Comparison of ENCODE assay signal across 8 cellular contexts in the genomic region with DNA sequence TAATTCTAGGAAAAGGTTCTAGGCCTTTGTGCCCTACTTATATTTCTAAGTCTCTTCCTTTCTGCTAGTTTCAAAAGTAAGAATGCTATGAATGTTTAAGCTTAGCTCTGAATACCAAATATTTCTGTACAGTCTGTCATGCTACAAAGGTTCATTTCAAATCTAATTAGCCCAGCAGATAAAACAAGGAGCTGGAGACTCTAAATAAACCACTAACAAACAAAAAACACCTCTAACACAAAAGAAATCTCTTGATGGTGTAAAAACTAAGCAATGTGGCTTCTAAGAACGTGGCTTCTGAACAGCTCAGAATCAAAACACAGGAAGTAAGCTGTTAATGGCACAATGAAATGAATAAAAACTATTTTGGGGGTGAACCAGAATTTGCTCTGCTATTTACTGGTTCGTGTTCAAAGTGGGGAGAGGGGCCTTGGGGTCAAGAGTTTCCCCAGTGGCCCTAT.
A peak's percentile ranks its signal among the peaks of the same experiment; 100 is the strongest.
DNase-seq lines count a peak whose midpoint lies in the region; ATAC-seq and TF ChIP-seq lines count a peak whose summit lies in the region.

No MANE protein-coding gene starts in this region.

- TF ChIP-seq POLR2A in thyroid gland (IDR thresholded peaks at IDR 0.05), result no peak

- intact Hi-C loops in activated CD8-positive, alpha-beta T cell treated with anti-CD3 and anti-CD28 coated beads for 36 hours (cut with micrococcal nuclease), result loop anchor here (5.0 to 10.0 kb wide), 3 partner anchors 35 to 295 kb away; no protein-coding TSS in a partner anchor
- intact Hi-C loops in thyroid gland (cut with DNase I), result no loop called here

- H3K27ac Mint-ChIP-seq in activated naive CD4-positive, alpha-beta T cell treated with anti-CD3 and anti-CD28 coated beads, Interleukin-2, amount 10 ng/mL, durations not matched to agents 7 days and 5 days, result peak overlapping the region; percentile 98
- peak overlapping the region; percentile 96 for H3K27ac Mint-ChIP-seq in activated CD8-positive, alpha-beta T cell treated with anti-CD3 and anti-CD28 coated beads for 36 hours

- no peaks in the 10 kb centered on the region for H3K9me3 ChIP-seq in thyroid gland

- H3K27me3 ChIP-seq in thyroid gland, result no peaks in the 10 kb centered on the region

- POLR2A ChIA-PET in activated CD8-positive, alpha-beta T cell treated with anti-CD3 and anti-CD28 coated beads for 36 hours (lab: Charles Lee), result interaction anchor here (0.6 to 2.2 kb wide), 9 partner anchors 12 to 290 kb away, joined by 3 to 14 read pairs (median 4); no protein-coding TSS in a partner anchor

- peak overlapping the region; percentile 71 to 79 (median 74) for H3K27ac ChIP-seq in thyroid gland

- CTCF ChIA-PET in activated naive CD4-positive, alpha-beta T cell treated with anti-CD3 and anti-CD28 coated beads, Interleukin-2, amount 10 ng/mL, durations not matched to agents 7 days and 5 days (lab: Charles Lee), result interaction anchor here (0.7 to 3.1 kb wide), 16 partner anchors 9 to 293 kb away, joined by 3 to 19 read pairs (median 4); no protein-coding TSS in a partner anchor
- CTCF ChIA-PET in activated CD8-positive, alpha-beta T cell treated with anti-CD3 and anti-CD28 coated beads for 36 hours (lab: Charles Lee), result interaction anchor here (0.8 to 2.4 kb wide), 15 partner anchors 9 to 164 kb away, joined by 3 to 38 read pairs (median 5); no protein-coding TSS in a partner anchor

- peaks cover 2% of the 10 kb centered on the region for H3K36me3 Mint-ChIP-seq in activated naive CD4-positive, alpha-beta T cell treated with anti-CD3 and anti-CD28 coated beads, Interleukin-2, amount 10 ng/mL, durations not matched to agents 7 days and 5 days
- H3K36me3 Mint-ChIP-seq in activated CD8-positive, alpha-beta T cell treated with anti-CD3 and anti-CD28 coated beads for 36 hours (ENCODE audit: low read depth), result no peaks in the 10 kb centered on the region

- TF ChIP-seq CTCF in activated CD8-positive, alpha-beta T cell treated with anti-CD3 and anti-CD28 coated beads for 36 hours (IDR thresholded peaks at IDR 0.05), result no peak
- no peak for TF ChIP-seq CTCF in thyroid gland (IDR thresholded peaks at IDR 0.05)

- ATAC-seq in activated CD8-positive, alpha-beta T cell treated with anti-CD3 and anti-CD28 coated beads for 36 hours, result no peak

- H3K27me3 Mint-ChIP-seq in activated naive CD4-positive, alpha-beta T cell treated with anti-CD3 and anti-CD28 coated beads, Interleukin-2, amount 10 ng/mL, durations not matched to agents 7 days and 5 days, result peaks cover 9% of the 10 kb centered on the region
- H3K27me3 Mint-ChIP-seq in activated CD8-positive, alpha-beta T cell treated with anti-CD3 and anti-CD28 coated beads for 36 hours, result no peaks in the 10 kb centered on the region

- H3K4me3 Mint-ChIP-seq in activated naive CD4-positive, alpha-beta T cell treated with anti-CD3 and anti-CD28 coated beads, Interleukin-2, amount 10 ng/mL, durations not matched to agents 7 days and 5 days, result peak overlapping the region; percentile 76
- peak overlapping the region; percentile 73 for H3K4me3 Mint-ChIP-seq in activated CD8-positive, alpha-beta T cell treated with anti-CD3 and anti-CD28 coated beads for 36 hours

- H3K36me3 ChIP-seq in thyroid gland, result no peaks in the 10 kb centered on the region

- H3K4me1 Mint-ChIP-seq in activated naive CD4-positive, alpha-beta T cell treated with anti-CD3 and anti-CD28 coated beads, Interleukin-2, amount 10 ng/mL, durations not matched to agents 7 days and 5 days, result peaks cover 69% of the 10 kb centered on the region
- H3K4me1 Mint-ChIP-seq in activated CD8-positive, alpha-beta T cell treated with anti-CD3 and anti-CD28 coated beads for 36 hours (ENCODE audit: low read depth), result peaks cover 56% of the 10 kb centered on the region

- 25 to 46% methylated on average over 2 of the region's 2 CpGs for WGBS in thyroid gland, 2 donors

- H3K4me3 ChIP-seq in thyroid gland (replicated peaks in 1 of 3), result no peak overlapping the region

- peaks cover 2% of the 10 kb centered on the region for H3K9me3 Mint-ChIP-seq in activated naive CD4-positive, alpha-beta T cell treated with anti-CD3 and anti-CD28 coated beads, Interleukin-2, amount 10 ng/mL, durations not matched to agents 7 days and 5 days
- no peaks in the 10 kb centered on the region for H3K9me3 Mint-ChIP-seq in activated CD8-positive, alpha-beta T cell treated with anti-CD3 and anti-CD28 coated beads for 36 hours

- H3K4me1 ChIP-seq in thyroid gland, result peaks cover 37 to 40% of the 10 kb centered on the region in 2 donors

- no peak for DNase-seq in activated naive CD4-positive, alpha-beta T cell treated with anti-CD3 and anti-CD28 coated beads, Interleukin-2, amount 10 ng/mL, durations not matched to agents 7 days and 5 days
- no peak for DNase-seq in activated naive CD4-positive, alpha-beta T cell treated with anti-CD3 and anti-CD28 coated beads, Interleukin-2, amount 50 U/mL, for 16 hours
- no peak for DNase-seq in activated CD8-positive, alpha-beta T cell treated with anti-CD3 and anti-CD28 coated beads for 36 hours
- DNase-seq in iris pigment epithelial cell (ENCODE audit: low read depth), result peak; percentile 35
- DNase-seq in thyroid gland, result no peak
- no peak for DNase-seq in dedifferentiated amniotic fluid mesenchymal stem cell (ENCODE audit: extremely low spot score)
- no peak for DNase-seq in Kasumi-1 (lab: John Stamatoyannopoulos, UW)
- no peak for DNase-seq in amygdala (lab: John Stamatoyannopoulos, UW)
